In genomic region chr17:76123127-76123499, GRCh38 we compare ENCODE assay signal across 31 cellular contexts. TPM values are rescaled to one million over a fixed set of nuclear protein-coding genes. Genes with fewer than 3 reads are reported as not detected.
DNase-seq lines count a peak whose midpoint lies in the region; ATAC-seq, FAIRE-seq and TF ChIP-seq lines count a peak whose summit lies in the region.
"Had no signal": no experiment of that assay in that cellular context is flagged by ENCODE, and none has a peak within 500 bp of the region (broad histone marks: within the 10 kb centered on the region; RNA-seq: fewer than 3 reads in every experiment).

No MANE protein-coding gene starts in this region.

- H3K9ac ChIP-seq in K562 (ENCODE audit: insufficient read depth in 1 of 2, low read depth in 2 of 2, low read length in 2 of 2) = no peak overlapping the region

- no peak for DNase-seq in activated naive CD4-positive, alpha-beta T cell treated with anti-CD3 and anti-CD28 coated beads, Interleukin-2, amount 10 ng/mL, durations not matched to agents 7 days and 5 days
- no peak for DNase-seq in activated naive CD4-positive, alpha-beta T cell treated with anti-CD3 and anti-CD28 coated beads, Interleukin-2, amount 50 U/mL, for 16 hours
- DNase-seq in T-helper 17 cell = no peak
- DNase-seq in K562 (ENCODE audit: extremely low read depth in 1 of 4, low spot score in 3 of 4) = no peak
- no peak for DNase-seq in HUDEP-2 (lab: John Stamatoyannopoulos, UW; ENCODE audit: unreplicated experiment in 76 of 76)
- DNase-seq in NCI-H226 = no peak
- DNase-seq in NAMALWA (ENCODE audit: low spot score) = no peak
- DNase-seq: activated CD4-positive, alpha-beta memory T cell treated with anti-CD3 and anti-CD28 coated beads, Interleukin-2, amount 10 ng/mL, durations not matched to agents 7 days and 5 days; activated T-cell treated with anti-CD3 and anti-CD28 coated beads, Interleukin-2, amount 50 U/mL, for 1 hour; amniotic stem cell; colonic mucosa; Kasumi-1; left ventricle myocardium inferior; midbrain; NCI-H1092 treated with DMSO at 0.1 percent for 48 hours; NCI-H2029 treated with DMSO at 0.1 percent for 48 hours; Right ventricle myocardium superior; testis; uterus had no signal

- H4K20me1 ChIP-seq in K562 (replicated peaks; ENCODE audit: control insufficient read depth, insufficient read depth, low read length) = no peaks in the 10 kb centered on the region

- peaks cover 5 to 21% of the 10 kb centered on the region in 2 experiments; a peak in 4 of 5 replicates for H3K4me1 ChIP-seq in K562 (replicated peaks in 1 of 2; ENCODE audit: control insufficient read depth in 2 of 2, insufficient read depth in 2 of 2, low read length in 2 of 2)
- H3K4me1 ChIP-seq: colonic mucosa, HAP-1, uterus had no signal

- in situ Hi-C loops in K562 (cut with MboI) = no loop called here

- no peak overlapping the region for H3K4me2 ChIP-seq in K562 (ENCODE audit: insufficient read depth, low read length)
- H3K4me2 ChIP-seq: hepatocyte had no signal

- H3K4me1 Mint-ChIP-seq in activated naive CD4-positive, alpha-beta T cell treated with anti-CD3 and anti-CD28 coated beads, Interleukin-2, amount 10 ng/mL, durations not matched to agents 7 days and 5 days = peaks cover 50% of the 10 kb centered on the region
- H3K4me1 Mint-ChIP-seq in T-helper 17 cell = peaks cover 2% of the 10 kb centered on the region
- H3K4me1 Mint-ChIP-seq in stimulated activated memory B cell treated with anti-CD40 and anti-IgM and Interleukin-4, amounts not matched to agents 10 μg/mL and 1 μg/mL and 100 μg/mL, for 72 hours = peaks cover 43% of the 10 kb centered on the region

- H3K9me1 ChIP-seq in K562 (ENCODE audit: control insufficient read depth, insufficient read depth, low read length) = peaks cover 4% of the 10 kb centered on the region

- no peak for TF ChIP-seq POLR2A in K562 (conservative IDR thresholded peaks at IDR 0.05)

- intact Hi-C loops in K562 (cut with micrococcal nuclease) = loop anchor here (5.0 kb wide), 3 partner anchors 59 to 174 kb away; no protein-coding TSS in a partner anchor

- H3K27me3 Mint-ChIP-seq in activated naive CD4-positive, alpha-beta T cell treated with anti-CD3 and anti-CD28 coated beads, Interleukin-2, amount 10 ng/mL, durations not matched to agents 7 days and 5 days = peaks cover 5% of the 10 kb centered on the region
- no peaks in the 10 kb centered on the region for H3K27me3 Mint-ChIP-seq in T-helper 17 cell
- no peaks in the 10 kb centered on the region for H3K27me3 Mint-ChIP-seq in stimulated activated memory B cell treated with anti-CD40 and anti-IgM and Interleukin-4, amounts not matched to agents 10 μg/mL and 1 μg/mL and 100 μg/mL, for 72 hours
- H3K27me3 Mint-ChIP-seq: activated CD4-positive, alpha-beta memory T cell treated with anti-CD3 and anti-CD28 coated beads, Interleukin-2, amount 10 ng/mL, durations not matched to agents 7 days and 5 days had no signal

- H3K79me2 ChIP-seq in K562 (ENCODE audit: control insufficient read depth, insufficient read depth, low read length) = no peaks in the 10 kb centered on the region
- H3K79me2 ChIP-seq: hepatocyte had no signal

- H3K9me3 Mint-ChIP-seq in activated naive CD4-positive, alpha-beta T cell treated with anti-CD3 and anti-CD28 coated beads, Interleukin-2, amount 10 ng/mL, durations not matched to agents 7 days and 5 days = no peaks in the 10 kb centered on the region
- H3K9me3 Mint-ChIP-seq in stimulated activated memory B cell treated with anti-CD40 and anti-IgM and Interleukin-4, amounts not matched to agents 10 μg/mL and 1 μg/mL and 100 μg/mL, for 72 hours = no peaks in the 10 kb centered on the region
- H3K9me3 Mint-ChIP-seq: activated CD4-positive, alpha-beta memory T cell treated with anti-CD3 and anti-CD28 coated beads, Interleukin-2, amount 10 ng/mL, durations not matched to agents 7 days and 5 days; neural crest cell had no signal

- no peak for TF ChIP-seq RAD21 in K562 (CRISPR knock-in tag; conservative IDR thresholded peaks at IDR 0.05 in 1 of 2, IDR thresholded peaks at IDR 0.05 in 1 of 2)

- no peak for FAIRE-seq in K562 (lab: Jason Lieb, UNC)
- FAIRE-seq: frontal cortex, G401.6 had no signal

- peak overlapping the region; percentile 82 for H3K27ac Mint-ChIP-seq in activated naive CD4-positive, alpha-beta T cell treated with anti-CD3 and anti-CD28 coated beads, Interleukin-2, amount 10 ng/mL, durations not matched to agents 7 days and 5 days
- H3K27ac Mint-ChIP-seq in T-helper 17 cell = peak overlapping the region; percentile 82
- H3K27ac Mint-ChIP-seq in stimulated activated memory B cell treated with anti-CD40 and anti-IgM and Interleukin-4, amounts not matched to agents 10 μg/mL and 1 μg/mL and 100 μg/mL, for 72 hours = peak overlapping the region; percentile 80

- no peak for TF ChIP-seq CTCF in K562 (IDR thresholded peaks at IDR 0.05 in 2 of 3, conservative IDR thresholded peaks at IDR 0.05 in 1 of 3; ENCODE audit: insufficient read depth in 2 of 3, low read depth in 1 of 3, low read length in 3 of 3)

- WGBS in K562 (ENCODE audit: insufficient coverage, low coverage, missing lambda C conversion rate) = 50% methylated on average over 3 of the region's 6 CpGs

- POLR2A ChIA-PET in K562 (lab: Yijun Ruan, JAX) = interaction anchor here (0.7 to 11.3 kb wide), 5 partner anchors 30 to 165 kb away, joined by 3 to 157 read pairs (median 4); no protein-coding TSS in a partner anchor

- H3K27ac ChIP-seq in K562 (ENCODE audit: extremely low read depth, low read depth, low read length) = no peak overlapping the region
- H3K27ac ChIP-seq: breast epithelium, colonic mucosa, esophagus muscularis mucosa, hepatocyte, left ventricle myocardium inferior, prostate gland, testis, uterus had no signal

- H3K4me3 ChIP-seq in K562 = no peak overlapping the region
- H3K4me3 ChIP-seq: breast epithelium, colonic mucosa, esophagus muscularis mucosa, HAP-1, hepatocyte, left ventricle myocardium inferior, prostate gland, uterus had no signal

- H3K9me3 ChIP-seq in T-helper 17 cell (ENCODE audit: control insufficient read depth, low read length, poor library complexity, severe bottlenecking) = no peaks in the 10 kb centered on the region
- H3K9me3 ChIP-seq in K562 (replicated peaks; ENCODE audit: control insufficient read depth, insufficient read depth, low read depth, low read length) = no peaks in the 10 kb centered on the region
- H3K9me3 ChIP-seq: breast epithelium, colonic mucosa, esophagus muscularis mucosa, HAP-1, left ventricle myocardium inferior, prostate gland, testis, uterus had no signal

- CTCF ChIA-PET in activated naive CD4-positive, alpha-beta T cell treated with anti-CD3 and anti-CD28 coated beads, Interleukin-2, amount 10 ng/mL, durations not matched to agents 7 days and 5 days (lab: Charles Lee) = interaction anchor here (0.8 to 11.0 kb wide), 12 partner anchors 12 to 157 kb away, joined by 3 to 215 read pairs (median 4); no protein-coding TSS in a partner anchor
- CTCF ChIA-PET in K562 (lab: Yijun Ruan, JAX; ENCODE audit: low intra/inter-chr PET ratio) = interaction anchor here (0.6 to 6.9 kb wide), 2 partner anchors 32 to 156 kb away, joined by 3 to 89 read pairs; no protein-coding TSS in a partner anchor

- H3K36me3 Mint-ChIP-seq in activated naive CD4-positive, alpha-beta T cell treated with anti-CD3 and anti-CD28 coated beads, Interleukin-2, amount 10 ng/mL, durations not matched to agents 7 days and 5 days = no peaks in the 10 kb centered on the region
- no peaks in the 10 kb centered on the region for H3K36me3 Mint-ChIP-seq in T-helper 17 cell (ENCODE audit: low read depth)
- no peaks in the 10 kb centered on the region for H3K36me3 Mint-ChIP-seq in stimulated activated memory B cell treated with anti-CD40 and anti-IgM and Interleukin-4, amounts not matched to agents 10 μg/mL and 1 μg/mL and 100 μg/mL, for 72 hours

- BruUV-seq in K562 (replicated peaks; lab: Mats Ljungman, UMichigan) = no TSS peak

- H2AFZ ChIP-seq in K562 (ENCODE audit: low read depth, low read length) = no peak overlapping the region
- H2AFZ ChIP-seq: hepatocyte had no signal

- TF ChIP-seq EP300 in K562 (IDR thresholded peaks at IDR 0.05; ENCODE audit: low read length) = no peak

- H3K36me3 ChIP-seq in K562 (ENCODE audit: control insufficient read depth, insufficient read depth, low read length) = no peaks in the 10 kb centered on the region
- H3K36me3 ChIP-seq: breast epithelium, colonic mucosa, esophagus muscularis mucosa, HAP-1, left ventricle myocardium inferior, prostate gland, uterus had no signal

- no peak overlapping the region for H3K4me3 Mint-ChIP-seq in activated naive CD4-positive, alpha-beta T cell treated with anti-CD3 and anti-CD28 coated beads, Interleukin-2, amount 10 ng/mL, durations not matched to agents 7 days and 5 days
- peak overlapping the region; percentile 66 for H3K4me3 Mint-ChIP-seq in T-helper 17 cell
- peak overlapping the region; percentile 0 for H3K4me3 Mint-ChIP-seq in stimulated activated memory B cell treated with anti-CD40 and anti-IgM and Interleukin-4, amounts not matched to agents 10 μg/mL and 1 μg/mL and 100 μg/mL, for 72 hours
- H3K4me3 Mint-ChIP-seq: activated CD4-positive, alpha-beta memory T cell treated with anti-CD3 and anti-CD28 coated beads, Interleukin-2, amount 10 ng/mL, durations not matched to agents 7 days and 5 days; neural crest cell had no signal

- ATAC-seq in T-helper 17 cell (no peak), K562 (no peak)
- ATAC-seq in stimulated activated memory B cell treated with anti-CD40 and anti-IgM and Interleukin-4, amounts not matched to agents 10 μg/mL and 1 μg/mL and 100 μg/mL, for 72 hours = no peak

- no peaks in the 10 kb centered on the region for H3K27me3 ChIP-seq in K562 (ENCODE audit: control insufficient read depth in 2 of 2, insufficient read depth in 2 of 2, low read length in 2 of 2)
- H3K27me3 ChIP-seq: breast epithelium, colonic mucosa, esophagus muscularis mucosa, hepatocyte, testis, uterus had no signal

RNA-seq across cellular contexts. Expression of gene FOXJ1, which starts 17.9 kb away (rescaled TPM):
- total RNA-seq in T-helper 17 cell = 1 to 10 TPM; 1.3 to 2.1 TPM
- not detected in 2 replicates for total RNA-seq in K562 (2011; cell fraction: chromatin; rRNA removed; ENCODE audit: low replicate concordance)
- not detected in 2 replicates for total RNA-seq in K562 (2011; cell fraction: nucleolus; rRNA removed)
- not detected in 2 replicates for total RNA-seq in K562 (2011; cell fraction: nucleoplasm; rRNA removed)
- not detected in 2 replicates for total RNA-seq in K562 (2014; rRNA removed)
- total RNA-seq in K562 (2014; rRNA removed; fragmentation: Illumina TruSeq; extraction: Trizol) = not detected in 2 replicates
- not detected in 2 replicates for total RNA-seq in K562 (2015; rRNA removed; fragmentation: Illumina TruSeq; extraction: Trizol)
- 0.07 TPM in 2 replicates for total RNA-seq in K562 (2021)
- not detected in 2 replicates for polyA plus RNA-seq in K562 (2011; rRNA removed)
- polyA plus RNA-seq in K562 (2011; cell fraction: cytosol; rRNA removed) = 0.03 TPM in 1 of 2 replicates, not detected in the other
- not detected in 2 replicates for polyA plus RNA-seq in K562 (2011; cell fraction: nucleus; rRNA removed)
- 0.06 TPM in 1 of 2 replicates, not detected in the other for polyA plus RNA-seq in K562 (2012)
- not detected in 2 replicates for polyA plus RNA-seq in K562 (2014; fragmentation: Illumina TruSeq; extraction: Trizol)
- not detected for polyA plus RNA-seq in K562 (2014; fragmentation: Nextera tagmentation; extraction: Ambion mirVana)
- not detected in 2 replicates for polyA plus RNA-seq in K562 (2014; rRNA removed)
- polyA minus RNA-seq in K562 (2011; rRNA and poly(A)+ RNA removed) = not detected in 2 replicates
- not detected in 2 replicates for polyA minus RNA-seq in K562 (2011; cell fraction: cytosol; rRNA and poly(A)+ RNA removed)
- 0.11 TPM in 1 of 2 replicates, not detected in the other for polyA minus RNA-seq in K562 (2011; cell fraction: nucleus; rRNA and poly(A)+ RNA removed)
- total RNA-seq: left ventricle myocardium inferior, Right ventricle myocardium superior had no signal
- polyA plus RNA-seq: AG04450 had no signal

RNA-seq across cellular contexts. Expression of gene EXOC7, which starts 19.5 kb away (rescaled TPM):
- total RNA-seq in T-helper 17 cell (10 to 100 TPM; 80.7 to 85.3 TPM), K562 (2014; rRNA removed) (35.0 and 35.5 TPM in 2 replicates), K562 (2014; rRNA removed; fragmentation: Illumina TruSeq; extraction: Trizol) (29.0 and 30.3 TPM in 2 replicates), K562 (2015; rRNA removed; fragmentation: Illumina TruSeq; extraction: Trizol) (36.3 and 42.4 TPM in 2 replicates), K562 (2021) (53.1 and 57.0 TPM in 2 replicates)
- total RNA-seq in K562 (2011; cell fraction: chromatin; rRNA removed; ENCODE audit: low replicate concordance) = 106 and 307 TPM in 2 replicates
- 138 and 157 TPM in 2 replicates for total RNA-seq in K562 (2011; cell fraction: nucleolus; rRNA removed)
- total RNA-seq in K562 (2011; cell fraction: nucleoplasm; rRNA removed) = 108 and 119 TPM in 2 replicates
- polyA plus RNA-seq in K562 (2011; rRNA removed) (36.5 and 37.1 TPM in 2 replicates), K562 (2014; fragmentation: Illumina TruSeq; extraction: Trizol) (27.8 and 31.2 TPM in 2 replicates), K562 (2014; fragmentation: Nextera tagmentation; extraction: Ambion mirVana) (10 to 100 TPM; 18.6 to 20.2 TPM), K562 (2014; rRNA removed) (30.5 and 36.2 TPM in 2 replicates)
- 30.9 and 53.6 TPM in 2 replicates for polyA plus RNA-seq in K562 (2011; cell fraction: cytosol; rRNA removed)
- polyA plus RNA-seq in K562 (2011; cell fraction: nucleus; rRNA removed) = 85.3 and 123 TPM in 2 replicates
- 44.4 and 49.7 TPM in 2 replicates for polyA plus RNA-seq in K562 (2012)
- 31.0 and 40.9 TPM in 2 replicates for polyA minus RNA-seq in K562 (2011; rRNA and poly(A)+ RNA removed)
- polyA minus RNA-seq in K562 (2011; cell fraction: cytosol; rRNA and poly(A)+ RNA removed) = 32.9 and 34.2 TPM in 2 replicates
- 58.6 and 66.9 TPM in 2 replicates for polyA minus RNA-seq in K562 (2011; cell fraction: nucleus; rRNA and poly(A)+ RNA removed)

RNA-seq across cellular contexts. Expression of gene ZACN, which starts 44.1 kb away (rescaled TPM):
- total RNA-seq in T-helper 17 cell (under 1 TPM in 1 of 2 donors, not detected in 1; 0.68 TPM), K562 (2014; rRNA removed) (not detected in 2 replicates), K562 (2014; rRNA removed; fragmentation: Illumina TruSeq; extraction: Trizol) (not detected in 2 replicates), K562 (2015; rRNA removed; fragmentation: Illumina TruSeq; extraction: Trizol) (not detected in 2 replicates), K562 (2021) (0.07 TPM in 1 of 2 replicates, not detected in the other)
- total RNA-seq in K562 (2011; cell fraction: chromatin; rRNA removed; ENCODE audit: low replicate concordance) = 0.32 TPM in 1 of 2 replicates, not detected in the other
- total RNA-seq in K562 (2011; cell fraction: nucleolus; rRNA removed) = 0.13 TPM in 1 of 2 replicates, not detected in the other
- not detected in 2 replicates for total RNA-seq in K562 (2011; cell fraction: nucleoplasm; rRNA removed)
- polyA plus RNA-seq in K562 (2011; rRNA removed) (not detected in 2 replicates), K562 (2014; fragmentation: Illumina TruSeq; extraction: Trizol) (not detected in 2 replicates), K562 (2014; fragmentation: Nextera tagmentation; extraction: Ambion mirVana) (not detected), K562 (2014; rRNA removed) (not detected in 2 replicates)
- not detected in 2 replicates for polyA plus RNA-seq in K562 (2011; cell fraction: cytosol; rRNA removed)
- 0.07 and 0.20 TPM in 2 replicates for polyA plus RNA-seq in K562 (2011; cell fraction: nucleus; rRNA removed)
- polyA plus RNA-seq in K562 (2012) = 3.9 and 6.5 TPM in 2 replicates
- polyA minus RNA-seq in K562 (2011; rRNA and poly(A)+ RNA removed) = not detected in 2 replicates
- not detected in 2 replicates for polyA minus RNA-seq in K562 (2011; cell fraction: cytosol; rRNA and poly(A)+ RNA removed)
- not detected in 2 replicates for polyA minus RNA-seq in K562 (2011; cell fraction: nucleus; rRNA and poly(A)+ RNA removed)
- total RNA-seq: breast epithelium, colonic mucosa, frontal cortex, hepatocyte, HT-29, left ventricle myocardium inferior, prostate gland, Right ventricle myocardium superior, skeletal muscle tissue, uterus had no signal
- polyA plus RNA-seq: AG04450 had no signal

RNA-seq across cellular contexts. Expression of gene GALR2, which starts 48.5 kb away (rescaled TPM):
- total RNA-seq in T-helper 17 cell (under 1 TPM; 0.55 to 0.96 TPM), K562 (2014; rRNA removed) (not detected in 2 replicates), K562 (2014; rRNA removed; fragmentation: Illumina TruSeq; extraction: Trizol) (not detected in 2 replicates), K562 (2015; rRNA removed; fragmentation: Illumina TruSeq; extraction: Trizol) (not detected in 2 replicates), K562 (2021) (not detected in 2 replicates)
- not detected in 2 replicates for total RNA-seq in K562 (2011; cell fraction: chromatin; rRNA removed; ENCODE audit: low replicate concordance)
- total RNA-seq in K562 (2011; cell fraction: nucleolus; rRNA removed) = 0.17 TPM in 1 of 2 replicates, not detected in the other
- total RNA-seq in K562 (2011; cell fraction: nucleoplasm; rRNA removed) = not detected in 2 replicates
- polyA plus RNA-seq in K562 (2011; rRNA removed) (not detected in 2 replicates), K562 (2014; fragmentation: Illumina TruSeq; extraction: Trizol) (not detected in 2 replicates), K562 (2014; fragmentation: Nextera tagmentation; extraction: Ambion mirVana) (not detected), K562 (2014; rRNA removed) (0.34 TPM in 1 of 2 replicates, not detected in the other)
- polyA plus RNA-seq in K562 (2011; cell fraction: cytosol; rRNA removed) = 0.18 TPM in 1 of 2 replicates, not detected in the other
- polyA plus RNA-seq in K562 (2011; cell fraction: nucleus; rRNA removed) = not detected in 2 replicates
- polyA plus RNA-seq in K562 (2012) = not detected in 2 replicates
- not detected in 2 replicates for polyA minus RNA-seq in K562 (2011; rRNA and poly(A)+ RNA removed)
- not detected in 2 replicates for polyA minus RNA-seq in K562 (2011; cell fraction: cytosol; rRNA and poly(A)+ RNA removed)
- polyA minus RNA-seq in K562 (2011; cell fraction: nucleus; rRNA and poly(A)+ RNA removed) = not detected in 2 replicates
- total RNA-seq: breast epithelium, frontal cortex, hepatocyte, left ventricle myocardium inferior, neural crest cell, Right ventricle myocardium superior, skeletal muscle tissue, uterus had no signal
- polyA plus RNA-seq: AG04450 had no signal

RNA-seq across cellular contexts. Expression of gene SRP68, which starts 50.8 kb away (rescaled TPM):
- 10 to 100 TPM; 80.4 to 89.2 TPM for total RNA-seq in T-helper 17 cell
- 133 and 147 TPM in 2 replicates for total RNA-seq in K562 (2011; cell fraction: chromatin; rRNA removed; ENCODE audit: low replicate concordance)
- total RNA-seq in K562 (2011; cell fraction: nucleolus; rRNA removed) = 62.8 and 73.2 TPM in 2 replicates
- 99.2 and 124 TPM in 2 replicates for total RNA-seq in K562 (2011; cell fraction: nucleoplasm; rRNA removed)
- total RNA-seq in K562 (2014; rRNA removed) = 29.8 and 35.3 TPM in 2 replicates
- 32.4 and 33.8 TPM in 2 replicates for total RNA-seq in K562 (2014; rRNA removed; fragmentation: Illumina TruSeq; extraction: Trizol)
- 33.6 and 36.2 TPM in 2 replicates for total RNA-seq in K562 (2015; rRNA removed; fragmentation: Illumina TruSeq; extraction: Trizol)
- total RNA-seq in K562 (2021) = 73.5 and 77.4 TPM in 2 replicates
- polyA plus RNA-seq in K562 (2011; rRNA removed) = 79.6 and 93.4 TPM in 2 replicates
- 55.4 and 75.0 TPM in 2 replicates for polyA plus RNA-seq in K562 (2011; cell fraction: cytosol; rRNA removed)
- polyA plus RNA-seq in K562 (2011; cell fraction: nucleus; rRNA removed) = 49.7 and 56.7 TPM in 2 replicates
- polyA plus RNA-seq in K562 (2012) = 73.7 and 81.8 TPM in 2 replicates
- polyA plus RNA-seq in K562 (2014; fragmentation: Illumina TruSeq; extraction: Trizol) = 85.7 and 92.6 TPM in 2 replicates
- 10 to 100 TPM; 29.4 to 31.4 TPM for polyA plus RNA-seq in K562 (2014; fragmentation: Nextera tagmentation; extraction: Ambion mirVana)
- polyA plus RNA-seq in K562 (2014; rRNA removed) = 62.8 and 63.5 TPM in 2 replicates
- 82.1 and 85.9 TPM in 2 replicates for polyA minus RNA-seq in K562 (2011; rRNA and poly(A)+ RNA removed)
- 40.9 and 46.4 TPM in 2 replicates for polyA minus RNA-seq in K562 (2011; cell fraction: cytosol; rRNA and poly(A)+ RNA removed)
- polyA minus RNA-seq in K562 (2011; cell fraction: nucleus; rRNA and poly(A)+ RNA removed) = 22.2 and 39.0 TPM in 2 replicates
